ENCODE assay signal across 13 cellular contexts in genomic region chr3:138513073-138513843, GRCh38.
DNase-seq lines count a peak whose midpoint lies in the region; ATAC-seq and TF ChIP-seq lines count a peak whose summit lies in the region.
"Had no signal": no experiment of that assay in that cellular context is flagged by ENCODE, and none has a peak within 500 bp of the region (broad histone marks: within the 10 kb centered on the region; RNA-seq: fewer than 3 reads in every experiment).

No MANE protein-coding gene starts in this region.

- no peak overlapping the region for H3K27ac Mint-ChIP-seq in natural killer cell treated with Interleukin-12 subunit alpha and Interleukin-12 subunit beta and Interleukin-15 and Interleukin-18, amount 100 ng/mL, for 72 hours
- H3K27ac Mint-ChIP-seq in natural killer cell: no peak overlapping the region
- H3K27ac Mint-ChIP-seq: B cell had no signal

- no peak for DNase-seq in natural killer cell treated with Interleukin-12 subunit alpha and Interleukin-12 subunit beta and Interleukin-15 and Interleukin-18, amount 100 ng/mL, for 72 hours (ENCODE audit: low spot score)
- DNase-seq in natural killer cell (no peak), upper lobe of right lung (no peak), DMS153 (lab: John Stamatoyannopoulos, UW) (no peak), OCI-M1 (lab: John Stamatoyannopoulos, UW) (no peak)
- DNase-seq: activated CD4-positive, CD25-positive, alpha-beta regulatory T cell; GDM1; NCI-H187; stomach had no signal

- H3K4me3 ChIP-seq in upper lobe of right lung: no peak overlapping the region
- H3K4me3 ChIP-seq: stomach had no signal

- peak; percentile 52 to 85 for ATAC-seq in natural killer cell treated with Interleukin-12 subunit alpha and Interleukin-12 subunit beta and Interleukin-15 and Interleukin-18, amount 100 ng/mL, for 72 hours
- no peak for ATAC-seq in natural killer cell
- peak; percentile 73 for ATAC-seq in GM21825 (IDR thresholded peaks at IDR 0.05; ENCODE audit: unreplicated experiment)
- peak; percentile 78 for ATAC-seq in HG03571 (IDR thresholded peaks at IDR 0.05; ENCODE audit: unreplicated experiment)
- ATAC-seq in upper lobe of right lung: peak; percentile 88
- no peak for ATAC-seq in HG03135 (IDR thresholded peaks at IDR 0.05; ENCODE audit: unreplicated experiment)

- H3K4me1 ChIP-seq in upper lobe of right lung: no peaks in the 10 kb centered on the region
- H3K4me1 ChIP-seq: stomach had no signal

- intact Hi-C loops in natural killer cell (cut with micrococcal nuclease): no loop called here
- intact Hi-C loops in upper lobe of right lung (cut with DNase I): no loop called here

- H3K9me3 ChIP-seq in upper lobe of right lung: no peaks in the 10 kb centered on the region

- H3K4me3 Mint-ChIP-seq in natural killer cell treated with Interleukin-12 subunit alpha and Interleukin-12 subunit beta and Interleukin-15 and Interleukin-18, amount 100 ng/mL, for 72 hours: no peak overlapping the region
- H3K4me3 Mint-ChIP-seq in natural killer cell: no peak overlapping the region
- H3K4me3 Mint-ChIP-seq: B cell had no signal

- H3K27ac ChIP-seq in upper lobe of right lung: no peak overlapping the region
- H3K27ac ChIP-seq: stomach had no signal

- no peak for TF ChIP-seq CTCF in natural killer cell (IDR thresholded peaks at IDR 0.05)
- TF ChIP-seq CTCF in upper lobe of right lung (IDR thresholded peaks at IDR 0.05): no peak

- H3K36me3 Mint-ChIP-seq in natural killer cell treated with Interleukin-12 subunit alpha and Interleukin-12 subunit beta and Interleukin-15 and Interleukin-18, amount 100 ng/mL, for 72 hours: peaks cover 6% of the 10 kb centered on the region
- no peaks in the 10 kb centered on the region for H3K36me3 Mint-ChIP-seq in natural killer cell

- H3K4me1 Mint-ChIP-seq in natural killer cell treated with Interleukin-12 subunit alpha and Interleukin-12 subunit beta and Interleukin-15 and Interleukin-18, amount 100 ng/mL, for 72 hours (ENCODE audit: low read depth in 2 of 2): peaks cover 5 to 7% of the 10 kb centered on the region in 2 donors
- no peaks in the 10 kb centered on the region for H3K4me1 Mint-ChIP-seq in natural killer cell
- H3K4me1 Mint-ChIP-seq: B cell had no signal

- peaks cover 7% of the 10 kb centered on the region for H3K36me3 ChIP-seq in upper lobe of right lung

- peaks cover 3% of the 10 kb centered on the region for H3K9me3 Mint-ChIP-seq in natural killer cell treated with Interleukin-12 subunit alpha and Interleukin-12 subunit beta and Interleukin-15 and Interleukin-18, amount 100 ng/mL, for 72 hours
- no peaks in the 10 kb centered on the region for H3K9me3 Mint-ChIP-seq in natural killer cell

- no peaks in the 10 kb centered on the region for H3K27me3 Mint-ChIP-seq in natural killer cell treated with Interleukin-12 subunit alpha and Interleukin-12 subunit beta and Interleukin-15 and Interleukin-18, amount 100 ng/mL, for 72 hours
- no peaks in the 10 kb centered on the region for H3K27me3 Mint-ChIP-seq in natural killer cell (ENCODE audit: low read depth in 2 of 2)
- H3K27me3 Mint-ChIP-seq: B cell had no signal

- no peaks in the 10 kb centered on the region for H3K27me3 ChIP-seq in upper lobe of right lung
- H3K27me3 ChIP-seq: stomach had no signal

Comparison
In these comparisons a context has a peak if more than half of its experiments do, and no peak if none do; other contexts are left out.
1. ATAC-seq: peak in natural killer cell treated with Interleukin-12 subunit alpha and Interleukin-12 subunit beta and Interleukin-15 and Interleukin-18, amount 100 ng/mL, for 72 hours (2 of 2), GM21825 (single experiment), HG03571 (single experiment) and upper lobe of right lung (single experiment); none in natural killer cell (0 of 3) and HG03135 (single experiment).